8 cellular contexts compared by ENCODE assay signal in the genomic region with DNA sequence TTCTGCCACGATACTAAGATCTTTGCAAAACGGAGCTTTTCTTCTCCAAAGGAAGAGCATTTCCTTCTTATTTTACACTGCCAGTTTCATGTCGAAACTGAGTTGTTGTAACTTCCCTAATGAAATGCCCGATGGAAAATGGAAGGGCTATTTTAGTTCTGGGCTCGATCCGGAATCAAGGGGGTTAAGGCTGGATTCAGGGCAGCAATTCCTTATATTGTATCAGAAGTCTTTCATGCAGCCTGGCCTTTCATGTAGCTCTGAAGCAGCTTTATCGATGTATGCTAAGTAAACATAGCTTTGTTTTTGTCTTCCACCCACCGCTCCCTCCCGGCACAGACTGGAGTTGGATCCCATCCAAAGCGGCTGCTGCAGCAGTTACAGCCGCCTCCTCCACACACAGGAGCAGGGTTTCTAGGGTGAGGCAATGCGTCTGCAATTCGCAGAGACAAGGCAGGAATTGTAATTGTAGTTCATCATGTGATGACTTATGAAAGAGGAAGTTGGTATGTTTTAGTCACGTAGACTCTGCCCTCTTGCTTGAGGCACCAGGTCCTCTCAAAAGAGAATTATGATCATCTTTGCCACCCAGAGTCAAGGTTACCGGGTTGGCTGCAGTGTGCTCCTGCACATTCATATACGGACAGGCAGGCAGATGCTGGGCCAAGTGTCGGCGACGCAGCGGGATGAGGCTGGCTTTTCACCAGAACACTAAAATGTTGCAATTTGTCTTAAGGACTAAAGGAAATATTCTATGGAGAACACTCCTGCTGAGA. TPM values are rescaled to one million over a fixed set of nuclear protein-coding genes. Genes with fewer than 3 reads are reported as not detected.
A peak's percentile ranks its signal among the peaks of the same experiment; 100 is the strongest.
DNase-seq lines count a peak whose midpoint lies in the region; ATAC-seq and TF ChIP-seq lines count a peak whose summit lies in the region.

No MANE protein-coding gene starts in this region.

- H3K27ac Mint-ChIP-seq in activated naive CD8-positive, alpha-beta T cell treated with anti-CD3 and anti-CD28 coated beads, Interleukin-2, amount 50 U/mL, for 24 hours: peak overlapping the region; percentile 99

- H3K4me3 Mint-ChIP-seq in activated naive CD8-positive, alpha-beta T cell treated with anti-CD3 and anti-CD28 coated beads, Interleukin-2, amount 50 U/mL, for 24 hours: peak overlapping the region; percentile 92

- H3K4me3 ChIP-seq in HFF-Myc (replicated peaks; ENCODE audit: low read depth, low read length): peak overlapping the region; percentile 24

- peak; percentile 84 for DNase-seq in GM03348 (ENCODE audit: low spot score)
- DNase-seq in HFF-Myc (ENCODE audit: extremely low read depth, low read depth): peak; percentile 95
- DNase-seq in NCI-H1105 (lab: John Stamatoyannopoulos, UW): peak; percentile 82
- DNase-seq in activated naive CD8-positive, alpha-beta T cell treated with anti-CD3 and anti-CD28 coated beads, Interleukin-2, amount 50 U/mL, for 24 hours: peak; percentile 71
- DNase-seq in Right ventricle myocardium superior: peak; percentile 91
- peak; percentile 96 for DNase-seq in posterior vena cava (ENCODE audit: low spot score)

- ATAC-seq in SK-N-SH treated with all-trans-retinoic acid at 6 μM for 48 hours: peak; percentile 67
- ATAC-seq in activated naive CD8-positive, alpha-beta T cell treated with anti-CD3 and anti-CD28 coated beads, Interleukin-2, amount 50 U/mL, for 24 hours: peak; percentile 34
- peak; percentile 56 for ATAC-seq in Right ventricle myocardium superior (ENCODE audit: poor library complexity)
- no peak for ATAC-seq in GM21526 (IDR thresholded peaks at IDR 0.05; ENCODE audit: low FRiP score, unreplicated experiment)

- peaks cover 6% of the 10 kb centered on the region for H3K27me3 Mint-ChIP-seq in activated naive CD8-positive, alpha-beta T cell treated with anti-CD3 and anti-CD28 coated beads, Interleukin-2, amount 50 U/mL, for 24 hours

- H3K36me3 Mint-ChIP-seq in activated naive CD8-positive, alpha-beta T cell treated with anti-CD3 and anti-CD28 coated beads, Interleukin-2, amount 50 U/mL, for 24 hours (ENCODE audit: low read depth): peaks cover 11% of the 10 kb centered on the region

- peaks cover 41% of the 10 kb centered on the region for H3K4me1 Mint-ChIP-seq in activated naive CD8-positive, alpha-beta T cell treated with anti-CD3 and anti-CD28 coated beads, Interleukin-2, amount 50 U/mL, for 24 hours

- TF ChIP-seq CTCF in HFF-Myc (IDR thresholded peaks at IDR 0.05; ENCODE audit: low read depth, low read length, missing control alignments): no peak

- intact Hi-C loops in Right ventricle myocardium superior (cut with DNase I): no loop called here
- intact Hi-C loops in posterior vena cava (cut with DNase I): loop anchor here (5.0 to 10.0 kb wide), 4 partner anchors 110 to 470 kb away; no protein-coding TSS in a partner anchor

- no peaks in the 10 kb centered on the region for H3K9me3 Mint-ChIP-seq in activated naive CD8-positive, alpha-beta T cell treated with anti-CD3 and anti-CD28 coated beads, Interleukin-2, amount 50 U/mL, for 24 hours

TF ChIP-seq in SK-N-SH treated with all-trans-retinoic acid at 6 μM for 48 hours, 23 proteins besides CTCF, POLR2A, EP300 and RAD21:
- TF ChIP-seq ZC3H10 (CRISPR knock-in tag; IDR thresholded peaks at IDR 0.05): peak; percentile 33; the same call in 1 of the 2 replicates
- peak; percentile 55; the same call in 1 of the 2 replicates for TF ChIP-seq TOX (CRISPR knock-in tag; IDR thresholded peaks at IDR 0.05; ENCODE audit: borderline replicate concordance)
- TF ChIP-seq PPARA (CRISPR knock-in tag; IDR thresholded peaks at IDR 0.05; ENCODE audit: borderline replicate concordance): no peak

RNA-seq across cellular contexts. Expression of gene IRF2BP2, which starts 2.6 kb away (rescaled TPM):
- 119 TPM for total RNA-seq in Right ventricle myocardium superior
- total RNA-seq in posterior vena cava: 10 to 100 TPM; 72.1 to 86.2 TPM
